In genomic region chr5:178398856-178399722, GRCh38 we compare ENCODE assay signal across 15 cellular contexts.
DNase-seq lines count a peak whose midpoint lies in the region; ATAC-seq and TF ChIP-seq lines count a peak whose summit lies in the region.
"Had no signal": no experiment of that assay in that cellular context is flagged by ENCODE, and none has a peak within 500 bp of the region (broad histone marks: within the 10 kb centered on the region; RNA-seq: fewer than 3 reads in every experiment).

No MANE protein-coding gene starts in this region.

- H3K9me3 Mint-ChIP-seq in natural killer cell treated with Interleukin-12 subunit alpha and Interleukin-12 subunit beta and Interleukin-15 and Interleukin-18, amount 100 ng/mL, for 72 hours: no peaks in the 10 kb centered on the region
- H3K9me3 Mint-ChIP-seq in natural killer cell: no peaks in the 10 kb centered on the region
- H3K9me3 Mint-ChIP-seq in chondrocyte (ENCODE audit: low read depth): no peaks in the 10 kb centered on the region
- H3K9me3 Mint-ChIP-seq in nephron: no peaks in the 10 kb centered on the region
- H3K9me3 Mint-ChIP-seq: CD4-positive, alpha-beta memory T cell; naive thymus-derived CD8-positive, alpha-beta T cell had no signal

- no peak overlapping the region for H3K27ac Mint-ChIP-seq in natural killer cell treated with Interleukin-12 subunit alpha and Interleukin-12 subunit beta and Interleukin-15 and Interleukin-18, amount 100 ng/mL, for 72 hours
- H3K27ac Mint-ChIP-seq in natural killer cell: no peak overlapping the region
- no peak overlapping the region for H3K27ac Mint-ChIP-seq in chondrocyte (ENCODE audit: unreplicated experiment)
- peak overlapping the region; percentile 43 to 57 (median 55) for H3K27ac Mint-ChIP-seq in nephron
- H3K27ac Mint-ChIP-seq: activated CD8-positive, alpha-beta memory T cell treated with anti-CD3 and anti-CD28 coated beads, Interleukin-2, amount 10 ng/mL, durations not matched to agents 7 days and 5 days; CD4-positive, alpha-beta memory T cell had no signal

- peaks cover 5 to 7% of the 10 kb centered on the region in 2 donors for H3K27me3 Mint-ChIP-seq in natural killer cell treated with Interleukin-12 subunit alpha and Interleukin-12 subunit beta and Interleukin-15 and Interleukin-18, amount 100 ng/mL, for 72 hours
- H3K27me3 Mint-ChIP-seq in natural killer cell (ENCODE audit: low read depth in 2 of 2): peaks cover 3 to 19% of the 10 kb centered on the region in 2 donors
- H3K27me3 Mint-ChIP-seq in chondrocyte (ENCODE audit: low read depth): peaks cover 23% of the 10 kb centered on the region
- H3K27me3 Mint-ChIP-seq in nephron (ENCODE audit: low read depth): peaks cover 12% of the 10 kb centered on the region

- no peak overlapping the region for H3K4me3 Mint-ChIP-seq in natural killer cell treated with Interleukin-12 subunit alpha and Interleukin-12 subunit beta and Interleukin-15 and Interleukin-18, amount 100 ng/mL, for 72 hours
- H3K4me3 Mint-ChIP-seq in natural killer cell (no peak overlapping the region), chondrocyte (ENCODE audit: unreplicated experiment) (no peak overlapping the region), nephron (peak overlapping the region in 1 of 3 experiments; percentile 34)
- H3K4me3 Mint-ChIP-seq: activated CD8-positive, alpha-beta memory T cell treated with anti-CD3 and anti-CD28 coated beads, Interleukin-2, amount 10 ng/mL, durations not matched to agents 7 days and 5 days; CD4-positive, alpha-beta memory T cell; naive thymus-derived CD8-positive, alpha-beta T cell had no signal

- DNase-seq in natural killer cell treated with Interleukin-12 subunit alpha and Interleukin-12 subunit beta and Interleukin-15 and Interleukin-18, amount 100 ng/mL, for 72 hours (ENCODE audit: low spot score): peak; percentile 8
- DNase-seq in natural killer cell (no peak), chondrocyte (ENCODE audit: low spot score) (peak; percentile 74), medulla oblongata (ENCODE audit: extremely low spot score) (no peak), NCI-H2081 (lab: John Stamatoyannopoulos, UW) (no peak), RKO (ENCODE audit: low spot score) (no peak)
- DNase-seq: activated CD4-positive, CD25-positive, alpha-beta regulatory T cell treated with anti-CD3 and anti-CD28 coated beads, Interleukin-2, amount 50 U/mL, for 72 hours; activated CD8-positive, alpha-beta memory T cell treated with anti-CD3 and anti-CD28 coated beads, Interleukin-2, amount 10 ng/mL, durations not matched to agents 7 days and 5 days; activated gamma-delta T cell treated with Interleukin-2 at 50 U/mL for 16 hours; CD4-positive, alpha-beta memory T cell; stimulated activated naive CD8-positive, alpha-beta T cell treated with anti-CD3 and anti-CD28 coated beads, Interleukin-15, Interleukin-2, amounts not matched to agents 100 U/mL and 50 U/mL, for 24 hours had no signal

- TF ChIP-seq CTCF in natural killer cell (IDR thresholded peaks at IDR 0.05) (no peak), chondrocyte (IDR thresholded peaks at IDR 0.05) (no peak), nephron (IDR thresholded peaks at IDR 0.05; ENCODE audit: unreplicated experiment in 3 of 3) (no peak)

- intact Hi-C loops in natural killer cell (cut with micrococcal nuclease): no loop called here

- ATAC-seq in natural killer cell treated with Interleukin-12 subunit alpha and Interleukin-12 subunit beta and Interleukin-15 and Interleukin-18, amount 100 ng/mL, for 72 hours: peak; percentile 9 to 24
- ATAC-seq in natural killer cell: no peak
- ATAC-seq in GM18517 (IDR thresholded peaks at IDR 0.05; ENCODE audit: unreplicated experiment): no peak
- ATAC-seq: activated CD8-positive, alpha-beta memory T cell treated with anti-CD3 and anti-CD28 coated beads, Interleukin-2, amount 10 ng/mL, durations not matched to agents 7 days and 5 days; gastroesophageal sphincter; naive thymus-derived CD8-positive, alpha-beta T cell; stimulated activated naive CD8-positive, alpha-beta T cell treated with anti-CD3 and anti-CD28 coated beads, Interleukin-15, Interleukin-2, amounts not matched to agents 100 U/mL and 50 U/mL, for 24 hours had no signal

- H3K36me3 Mint-ChIP-seq in natural killer cell treated with Interleukin-12 subunit alpha and Interleukin-12 subunit beta and Interleukin-15 and Interleukin-18, amount 100 ng/mL, for 72 hours: no peaks in the 10 kb centered on the region
- H3K36me3 Mint-ChIP-seq in natural killer cell: no peaks in the 10 kb centered on the region
- H3K36me3 Mint-ChIP-seq in chondrocyte (ENCODE audit: low read depth): peaks cover 2% of the 10 kb centered on the region
- H3K36me3 Mint-ChIP-seq in nephron (ENCODE audit: low read depth): no peaks in the 10 kb centered on the region
- H3K36me3 Mint-ChIP-seq: activated CD8-positive, alpha-beta memory T cell treated with anti-CD3 and anti-CD28 coated beads, Interleukin-2, amount 10 ng/mL, durations not matched to agents 7 days and 5 days; CD4-positive, alpha-beta memory T cell; naive thymus-derived CD8-positive, alpha-beta T cell had no signal

- no peaks in the 10 kb centered on the region for H3K4me1 Mint-ChIP-seq in natural killer cell treated with Interleukin-12 subunit alpha and Interleukin-12 subunit beta and Interleukin-15 and Interleukin-18, amount 100 ng/mL, for 72 hours (ENCODE audit: low read depth in 2 of 2)
- H3K4me1 Mint-ChIP-seq in natural killer cell: no peaks in the 10 kb centered on the region
- H3K4me1 Mint-ChIP-seq in chondrocyte (ENCODE audit: low read depth): no peaks in the 10 kb centered on the region
- H3K4me1 Mint-ChIP-seq in nephron: peaks cover 30% of the 10 kb centered on the region
- H3K4me1 Mint-ChIP-seq: activated CD8-positive, alpha-beta memory T cell treated with anti-CD3 and anti-CD28 coated beads, Interleukin-2, amount 10 ng/mL, durations not matched to agents 7 days and 5 days; CD4-positive, alpha-beta memory T cell; naive thymus-derived CD8-positive, alpha-beta T cell had no signal

Comparison
In these comparisons a context has a peak if more than half of its experiments do, and no peak if none do; other contexts are left out.
1. ATAC-seq: peak in natural killer cell treated with Interleukin-12 subunit alpha and Interleukin-12 subunit beta and Interleukin-15 and Interleukin-18, amount 100 ng/mL, for 72 hours (2 of 2); none in natural killer cell (0 of 3) and GM18517 (single experiment).
2. DNase-seq: peak in natural killer cell treated with Interleukin-12 subunit alpha and Interleukin-12 subunit beta and Interleukin-15 and Interleukin-18, amount 100 ng/mL, for 72 hours (single experiment) and chondrocyte (single experiment); none in natural killer cell (single experiment), medulla oblongata (single experiment), NCI-H2081 (0 of 2) and RKO (single experiment).
3. H3K27ac Mint-ChIP-seq: peak in nephron (3 of 3); none in natural killer cell treated with Interleukin-12 subunit alpha and Interleukin-12 subunit beta and Interleukin-15 and Interleukin-18, amount 100 ng/mL, for 72 hours (0 of 2), natural killer cell (0 of 2) and chondrocyte (single experiment).